Comparison of ENCODE assay signal across 12 cellular contexts in genomic region chr2:232013701-232014353, GRCh38.
DNase-seq lines count a peak whose midpoint lies in the region; ATAC-seq, FAIRE-seq and TF ChIP-seq lines count a peak whose summit lies in the region.
"Had no signal": no experiment of that assay in that cellular context is flagged by ENCODE, and none has a peak within 500 bp of the region (broad histone marks: within the 10 kb centered on the region; RNA-seq: fewer than 3 reads in every experiment).

No MANE protein-coding gene starts in this region.

- H3K9me3 Mint-ChIP-seq in stimulated activated naive CD8-positive, alpha-beta T cell treated with anti-CD3 and anti-CD28 coated beads, Interleukin-15, amount 100 ng/mL, for 72 hours = peaks cover 8% of the 10 kb centered on the region in 2 donors
- H3K9me3 Mint-ChIP-seq: naive thymus-derived CD4-positive, alpha-beta T cell had no signal

- peak; percentile 74 for ATAC-seq in stimulated activated naive CD8-positive, alpha-beta T cell treated with anti-CD3 and anti-CD28 coated beads, Interleukin-15, amount 100 ng/mL, for 72 hours
- ATAC-seq in stimulated activated naive CD8-positive, alpha-beta T cell treated with anti-CD3 and anti-CD28 coated beads, Interleukin-15, Interleukin-2, amounts not matched to agents 100 U/mL and 50 U/mL, for 24 hours = no peak
- ATAC-seq in GM19455 (IDR thresholded peaks at IDR 0.05; ENCODE audit: unreplicated experiment) = no peak
- ATAC-seq: activated CD8-positive, alpha-beta memory T cell treated with anti-CD3 and anti-CD28 coated beads, Interleukin-2, amount 10 ng/mL, durations not matched to agents 7 days and 5 days; naive thymus-derived CD4-positive, alpha-beta T cell had no signal

- no peak overlapping the region for H3K27ac ChIP-seq in substantia nigra (ENCODE audit: low read depth, low read length, poor library complexity, severe bottlenecking)

- no peak overlapping the region for H3K4me3 Mint-ChIP-seq in stimulated activated naive CD8-positive, alpha-beta T cell treated with anti-CD3 and anti-CD28 coated beads, Interleukin-15, amount 100 ng/mL, for 72 hours
- H3K4me3 Mint-ChIP-seq: activated CD8-positive, alpha-beta memory T cell treated with anti-CD3 and anti-CD28 coated beads, Interleukin-2, amount 10 ng/mL, durations not matched to agents 7 days and 5 days; naive thymus-derived CD4-positive, alpha-beta T cell had no signal

- no peak for DNase-seq in stimulated activated naive CD8-positive, alpha-beta T cell treated with anti-CD3 and anti-CD28 coated beads, Interleukin-15, amount 100 ng/mL, for 72 hours
- DNase-seq in stimulated activated naive CD8-positive, alpha-beta T cell treated with anti-CD3 and anti-CD28 coated beads, Interleukin-15, Interleukin-2, amounts not matched to agents 100 U/mL and 50 U/mL, for 24 hours = no peak
- DNase-seq in NCI-H510A treated with DMSO at 0.1 percent for 48 hours (lab: John Stamatoyannopoulos, UW) = peak; percentile 60
- DNase-seq in choroid plexus epithelial cell (ENCODE audit: low read depth) = peak; percentile 96
- DNase-seq in urothelium cell line (ENCODE audit: low spot score) = peak; percentile 91
- no peak for DNase-seq in substantia nigra (lab: John Stamatoyannopoulos, UW)
- no peak for DNase-seq in iPS-NIHi11 (ENCODE audit: low spot score)
- DNase-seq: activated CD8-positive, alpha-beta memory T cell treated with anti-CD3 and anti-CD28 coated beads, Interleukin-2, amount 10 ng/mL, durations not matched to agents 7 days and 5 days; naive thymus-derived CD4-positive, alpha-beta T cell; NCI-H2081 treated with DMSO at 0.1 percent for 48 hours had no signal

- peak; percentile 61 for FAIRE-seq in urothelium cell line (lab: Jason Lieb, UNC)
- FAIRE-seq: endometrium had no signal

- H3K27me3 Mint-ChIP-seq in stimulated activated naive CD8-positive, alpha-beta T cell treated with anti-CD3 and anti-CD28 coated beads, Interleukin-15, amount 100 ng/mL, for 72 hours = no peaks in the 10 kb centered on the region
- H3K27me3 Mint-ChIP-seq: activated CD8-positive, alpha-beta memory T cell treated with anti-CD3 and anti-CD28 coated beads, Interleukin-2, amount 10 ng/mL, durations not matched to agents 7 days and 5 days; naive thymus-derived CD4-positive, alpha-beta T cell had no signal

- no peak for TF ChIP-seq CTCF in choroid plexus epithelial cell (conservative IDR thresholded peaks at IDR 0.05; ENCODE audit: low read depth, low read length)

- no peak overlapping the region for H3K27ac Mint-ChIP-seq in stimulated activated naive CD8-positive, alpha-beta T cell treated with anti-CD3 and anti-CD28 coated beads, Interleukin-15, amount 100 ng/mL, for 72 hours
- H3K27ac Mint-ChIP-seq: activated CD8-positive, alpha-beta memory T cell treated with anti-CD3 and anti-CD28 coated beads, Interleukin-2, amount 10 ng/mL, durations not matched to agents 7 days and 5 days; naive thymus-derived CD4-positive, alpha-beta T cell had no signal

- no peak overlapping the region for H3K4me3 ChIP-seq in choroid plexus epithelial cell (ENCODE audit: low read depth, low read length)

- peaks cover 19% of the 10 kb centered on the region for H3K4me1 Mint-ChIP-seq in stimulated activated naive CD8-positive, alpha-beta T cell treated with anti-CD3 and anti-CD28 coated beads, Interleukin-15, amount 100 ng/mL, for 72 hours

Comparison
In these comparisons a context has a peak if more than half of its experiments do, and no peak if none do; other contexts are left out.
1. DNase-seq: peak in NCI-H510A treated with DMSO at 0.1 percent for 48 hours (single experiment), choroid plexus epithelial cell (single experiment) and urothelium cell line (single experiment); none in stimulated activated naive CD8-positive, alpha-beta T cell treated with anti-CD3 and anti-CD28 coated beads, Interleukin-15, amount 100 ng/mL, for 72 hours (0 of 2), stimulated activated naive CD8-positive, alpha-beta T cell treated with anti-CD3 and anti-CD28 coated beads, Interleukin-15, Interleukin-2, amounts not matched to agents 100 U/mL and 50 U/mL, for 24 hours (single experiment), substantia nigra (0 of 49) and iPS-NIHi11 (single experiment).